ENCODE assay signal across 18 cellular contexts in the genomic region with DNA sequence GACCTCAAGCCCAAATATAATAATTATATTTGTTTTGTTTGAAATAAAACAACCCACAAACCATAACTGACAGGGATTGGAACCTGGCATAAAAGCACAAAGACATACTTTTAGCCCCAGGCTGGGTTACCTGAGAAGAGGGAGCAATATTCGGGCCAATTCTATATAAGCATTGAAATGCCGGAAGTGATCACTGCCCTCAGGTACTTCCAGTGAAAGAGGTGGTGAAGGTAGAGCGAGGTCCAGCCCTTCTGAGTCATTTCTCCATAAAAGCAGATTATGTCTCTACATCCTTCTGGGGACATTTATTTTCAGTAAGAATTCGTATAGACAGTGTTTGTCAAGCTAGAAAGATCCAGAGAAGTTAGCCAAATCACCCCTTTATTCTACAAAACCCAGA. TPM values are rescaled to one million over a fixed set of nuclear protein-coding genes. Genes with fewer than 3 reads are reported as not detected.
DNase-seq lines count a peak whose midpoint lies in the region; ATAC-seq, FAIRE-seq and TF ChIP-seq lines count a peak whose summit lies in the region.
"Had no signal": no experiment of that assay in that cellular context is flagged by ENCODE, and none has a peak within 500 bp of the region (broad histone marks: within the 10 kb centered on the region; RNA-seq: fewer than 3 reads in every experiment).

No MANE protein-coding gene starts in this region.

- TF ChIP-seq CTCF in RWPE1 (conservative IDR thresholded peaks at IDR 0.05; ENCODE audit: low read depth) (no peak), bronchial epithelial cell (IDR thresholded peaks at IDR 0.05; ENCODE audit: insufficient read depth, low read length, severe bottlenecking) (no peak), foreskin keratinocyte (conservative IDR thresholded peaks at IDR 0.05) (no peak)

- 44 to 66% (median 65%) methylated on average over 4 of the region's 4 CpGs for WGBS in small intestine, 3 donors

- H3K4me1 ChIP-seq in foreskin keratinocyte (peaks cover 15% of the 10 kb centered on the region), small intestine (ENCODE audit: control insufficient read depth in 2 of 2, insufficient read depth in 1 of 2, low read depth in 1 of 2, low read length in 1 of 2) (peaks cover 0 to 4% of the 10 kb centered on the region in 2 donors)
- no peaks in the 10 kb centered on the region for H3K4me1 ChIP-seq in effector memory CD4-positive, alpha-beta T cell (ENCODE audit: control insufficient read depth, insufficient read depth, low read length, poor library complexity, severe bottlenecking)
- H3K4me1 ChIP-seq: Caco-2 had no signal

- ATAC-seq in foreskin keratinocyte: peak; percentile 69

- H3K27ac ChIP-seq in RWPE1 (no peak overlapping the region), foreskin keratinocyte (no peak overlapping the region), small intestine (ENCODE audit: low read depth in 1 of 2, low read length in 1 of 2) (peak overlapping the region in 1 of 2 donors; percentile 32)
- H3K27ac ChIP-seq in effector memory CD4-positive, alpha-beta T cell (ENCODE audit: insufficient read depth, low read length, poor library complexity, severe bottlenecking): no peak overlapping the region
- H3K27ac ChIP-seq: C4-2B, GM23248 had no signal

- no peaks in the 10 kb centered on the region for H3K36me3 ChIP-seq in bronchial epithelial cell (ENCODE audit: control insufficient read depth, insufficient read depth, low read length)
- no peaks in the 10 kb centered on the region for H3K36me3 ChIP-seq in small intestine (ENCODE audit: control insufficient read depth in 2 of 2, insufficient read depth in 2 of 2, low read length in 2 of 2)
- no peaks in the 10 kb centered on the region for H3K36me3 ChIP-seq in effector memory CD4-positive, alpha-beta T cell (ENCODE audit: control insufficient read depth, insufficient read depth, low read length)

- no peaks in the 10 kb centered on the region for H3K9me3 ChIP-seq in small intestine (ENCODE audit: control insufficient read depth, low read depth)
- H3K9me3 ChIP-seq in effector memory CD4-positive, alpha-beta T cell (ENCODE audit: control insufficient read depth, low read length): no peaks in the 10 kb centered on the region

- no peak for FAIRE-seq in bronchial epithelial cell (lab: Jason Lieb, UNC)
- FAIRE-seq in small intestine (lab: Jason Lieb, UNC): no peak
- FAIRE-seq: A204.1, D721Med, GM12891, GM19239 had no signal

- POLR2A ChIA-PET in RWPE1 (lab: Yijun Ruan, JAX; ENCODE audit: low non-redundant PET): no interaction called here

- H3K4me3 ChIP-seq in bronchial epithelial cell (ENCODE audit: low read depth, low read length) (no peak overlapping the region), small intestine (ENCODE audit: low read depth in 1 of 2, low read length in 2 of 2) (no peak overlapping the region)
- no peak overlapping the region for H3K4me3 ChIP-seq in effector memory CD4-positive, alpha-beta T cell (ENCODE audit: insufficient read depth, low read depth, low read length, poor library complexity, severe bottlenecking)
- H3K4me3 ChIP-seq: GM23248 had no signal

- H3K27me3 ChIP-seq in bronchial epithelial cell (ENCODE audit: control insufficient read depth, insufficient read depth, low read length): no peaks in the 10 kb centered on the region
- H3K27me3 ChIP-seq in foreskin keratinocyte: no peaks in the 10 kb centered on the region
- H3K27me3 ChIP-seq in small intestine (ENCODE audit: control insufficient read depth in 2 of 2, insufficient read depth in 2 of 2, low read length in 2 of 2): no peaks in the 10 kb centered on the region
- H3K27me3 ChIP-seq in effector memory CD4-positive, alpha-beta T cell (replicated peaks; ENCODE audit: control insufficient read depth, insufficient read depth, low read length, poor library complexity, severe bottlenecking): no peaks in the 10 kb centered on the region

- DNase-seq in RWPE1 (ENCODE audit: low spot score) (peak; percentile 45), bronchial epithelial cell (ENCODE audit: low read depth) (peak; percentile 41), foreskin keratinocyte (peak; percentile 21 to 64), small intestine (peak; percentile 61), OCI-M2 (lab: John Stamatoyannopoulos, UW; ENCODE audit: unreplicated experiment) (no peak)
- no peak for DNase-seq in effector memory CD4-positive, alpha-beta T cell
- no peak for DNase-seq in activated CD4-positive, CD25-positive, alpha-beta regulatory T cell treated with anti-CD3 and anti-CD28 coated beads, Interleukin-2, amount 50 U/mL, for 72 hours
- DNase-seq: ACHN; Caco-2; CD4-positive, alpha-beta T cell; GM23248; HCEC 1CT had no signal

- CTCF ChIA-PET in RWPE1 (lab: Yijun Ruan, JAX): no interaction called here

RNA-seq across cellular contexts. Expression of gene GCNT4, which starts 59.6 kb away (rescaled TPM):
- total RNA-seq in bronchial epithelial cell (2.9 and 5.5 TPM in 2 replicates), foreskin keratinocyte (2.0 and 2.3 TPM in 2 replicates)
- polyA plus RNA-seq in foreskin keratinocyte (0.57 and 0.70 TPM in 2 replicates), small intestine (10 to 100 TPM in 1 of 3 donors, 1 to 10 TPM in 2; 4.7 to 17.7 (median 8.9) TPM)
- total RNA-seq: HT1080 had no signal

Comparison
In these comparisons a context has a peak if more than half of its experiments do, and no peak if none do; other contexts are left out.
1. DNase-seq: peak in RWPE1 (single experiment), bronchial epithelial cell (single experiment), foreskin keratinocyte (2 of 2) and small intestine (single experiment); none in effector memory CD4-positive, alpha-beta T cell (0 of 3), activated CD4-positive, CD25-positive, alpha-beta regulatory T cell treated with anti-CD3 and anti-CD28 coated beads, Interleukin-2, amount 50 U/mL, for 72 hours (single experiment) and OCI-M2 (single experiment).